ENCODE assay signal across 1 cellular context in genomic region chr9:35981704-35982103, GRCh38.
TF ChIP-seq lines count a peak whose summit lies in the region.

No MANE protein-coding gene starts in this region.

TF ChIP-seq in HEK293, 187 proteins besides CTCF, POLR2A, EP300 and RAD21 (continued from another document):
- no peak for TF ChIP-seq ZBTB49 (tag by site-specific recombination; IDR thresholded peaks at IDR 0.05; ENCODE audit: low read depth)
- TF ChIP-seq, protein P1, sequence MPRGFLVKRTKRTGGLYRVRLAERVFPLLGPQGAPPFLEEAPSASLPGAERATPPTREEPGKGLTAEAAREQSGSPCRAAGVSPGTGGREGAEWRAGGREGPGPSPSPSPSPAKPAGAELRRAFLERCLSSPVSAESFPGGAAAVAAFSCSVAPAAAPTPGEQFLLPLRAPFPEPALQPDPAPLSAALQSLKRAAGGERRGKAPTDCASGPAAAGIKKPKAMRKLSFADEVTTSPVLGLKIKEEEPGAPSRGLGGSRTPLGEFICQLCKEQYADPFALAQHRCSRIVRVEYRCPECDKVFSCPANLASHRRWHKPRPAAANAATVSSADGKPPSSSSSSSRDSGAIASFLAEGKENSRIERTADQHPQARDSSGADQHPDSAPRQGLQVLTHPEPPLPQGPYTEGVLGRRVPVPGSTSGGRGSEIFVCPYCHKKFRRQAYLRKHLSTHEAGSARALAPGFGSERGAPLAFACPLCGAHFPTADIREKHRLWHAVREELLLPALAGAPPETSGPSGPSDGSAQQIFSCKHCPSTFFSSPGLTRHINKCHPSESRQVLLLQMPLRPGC (tag by site-specific recombination; IDR thresholded peaks at IDR 0.05), result no peak
- TF ChIP-seq ZNF266 (tag by site-specific recombination; IDR thresholded peaks at IDR 0.05; ENCODE audit: low read depth), result no peak
- no peak for TF ChIP-seq GFI1B (tag by site-specific recombination; IDR thresholded peaks at IDR 0.05)
- TF ChIP-seq ZIC2 (tag by site-specific recombination; IDR thresholded peaks at IDR 0.05), result 0 out of 2 replicates have a peak, but pooled peaks have one; percentile 13
- no peak for TF ChIP-seq ZNF175 (tag by site-specific recombination; IDR thresholded peaks at IDR 0.05)
- no peak for TF ChIP-seq ZNF677 (tag by site-specific recombination; IDR thresholded peaks at IDR 0.05)
- TF ChIP-seq ZNF239 (tag by site-specific recombination; IDR thresholded peaks at IDR 0.05), result no peak
- TF ChIP-seq ZNF280D (tag by site-specific recombination; IDR thresholded peaks at IDR 0.05), result no peak
- no peak for TF ChIP-seq ZNF19 (tag by site-specific recombination; IDR thresholded peaks at IDR 0.05; ENCODE audit: low read depth)
- peak; percentile 57 for TF ChIP-seq FEZF1 (tag by site-specific recombination; IDR thresholded peaks at IDR 0.05)
- TF ChIP-seq ZNF660 (tag by site-specific recombination; IDR thresholded peaks at IDR 0.05), result no peak
- no peak for TF ChIP-seq RBAK (tag by site-specific recombination; IDR thresholded peaks at IDR 0.05)
- TF ChIP-seq ZNF623 (tag by site-specific recombination; IDR thresholded peaks at IDR 0.05), result no peak
